18 cellular contexts compared by ENCODE assay signal in genomic region chr14:56374421-56374820, GRCh38.
DNase-seq lines count a peak whose midpoint lies in the region; ATAC-seq and TF ChIP-seq lines count a peak whose summit lies in the region.
"Had no signal": no experiment of that assay in that cellular context is flagged by ENCODE, and none has a peak within 500 bp of the region (broad histone marks: within the 10 kb centered on the region; RNA-seq: fewer than 3 reads in every experiment).

No MANE protein-coding gene starts in this region.

- DNase-seq in IMR-90 (no peak), cardiac fibroblast (ENCODE audit: low read depth in 2 of 2) (peak; percentile 35 to 61), fibroblast of pulmonary artery (ENCODE audit: low read depth) (peak; percentile 73), sciatic nerve (ENCODE audit: low spot score) (peak; percentile 60), DMS153 (lab: John Stamatoyannopoulos, UW) (no peak)
- DNase-seq in central memory CD4-positive, alpha-beta T cell = no peak
- DNase-seq: ACHN; BE2C; C1 segment of cervical spinal cord; CD4-positive, CD25-positive, alpha-beta regulatory T cell; CD8-positive, alpha-beta memory T cell; COR-L47; DMS 273 treated with DMSO at 0.1 percent for 48 hours; HCEC 1CT; HFFc6 had no signal

- H3K27me3 ChIP-seq in IMR-90 (ENCODE audit: control insufficient read depth, insufficient read depth, low read length) = no peaks in the 10 kb centered on the region
- H3K27me3 ChIP-seq: BE2C had no signal

- H2BK15ac ChIP-seq in IMR-90 (ENCODE audit: low read depth, low read length) = no peak overlapping the region

- dilution Hi-C loops in IMR-90 (cut with HindIII; ENCODE audit: low sequenced_read_pairs, unreplicated experiment) = no loop called here

- no peak overlapping the region for H4K5ac ChIP-seq in IMR-90 (ENCODE audit: low read depth, low read length)

- no peak for TF ChIP-seq POLR2A in IMR-90 (IDR thresholded peaks at IDR 0.05; ENCODE audit: low read depth, low read length)

- H3K36me3 ChIP-seq in IMR-90 (ENCODE audit: control insufficient read depth, insufficient read depth, low read length) = no peaks in the 10 kb centered on the region
- H3K36me3 ChIP-seq: BE2C had no signal

- H3K4me3 ChIP-seq in IMR-90 (ENCODE audit: insufficient read depth, low read depth, low read length) = no peak overlapping the region
- H3K4me3 ChIP-seq in cardiac fibroblast (replicated peaks in 1 of 2; ENCODE audit: low read depth in 2 of 2, low read length in 2 of 2) = no peak overlapping the region
- H3K4me3 ChIP-seq in fibroblast of pulmonary artery (replicated peaks; ENCODE audit: low read depth, low read length) = no peak overlapping the region
- H3K4me3 ChIP-seq: GM23338, K562 had no signal

- H3K4me2 ChIP-seq in IMR-90 (ENCODE audit: low read depth, low read length) = no peak overlapping the region
- H3K4me2 ChIP-seq: GM23338 had no signal

- no peak overlapping the region for H3K18ac ChIP-seq in IMR-90 (ENCODE audit: low read depth, low read length)

- H2BK5ac ChIP-seq in IMR-90 (ENCODE audit: low read depth, low read length, poor library complexity, severe bottlenecking) = no peak overlapping the region

- no peak overlapping the region for H2AFZ ChIP-seq in IMR-90 (replicated peaks; ENCODE audit: low read length, poor library complexity)
- H2AFZ ChIP-seq: GM23338 had no signal

- WGBS in IMR-90 (ENCODE audit: extremely low coverage in 2 of 2, insufficient read length in 1 of 2), 2 experiments = 100% methylated on average over 1 of the region's 1 CpG; no CpG with 5 or more reads in 1 of the 2 experiments

- no peaks in the 10 kb centered on the region for H3K79me1 ChIP-seq in IMR-90 (ENCODE audit: low read depth in 1 of 2, low read length in 2 of 2)

- no peak overlapping the region for H4K91ac ChIP-seq in IMR-90 (ENCODE audit: insufficient read depth, low read depth, low read length)

- no peak overlapping the region for H3K27ac ChIP-seq in IMR-90 (ENCODE audit: insufficient read depth, low read length)

- H3K56ac ChIP-seq in IMR-90 (ENCODE audit: extremely low read depth, insufficient read depth, low read length) = no peak overlapping the region

- H3K9me3 ChIP-seq in IMR-90 (ENCODE audit: control insufficient read depth, insufficient read depth, low read length) = peaks cover 5% of the 10 kb centered on the region

- H3K23ac ChIP-seq in IMR-90 (ENCODE audit: low read depth, low read length) = no peak overlapping the region

- no TSS peak for BruUV-seq in IMR-90 (replicated peaks; lab: Mats Ljungman, UMichigan)

- TF ChIP-seq CTCF in IMR-90 (conservative IDR thresholded peaks at IDR 0.05; ENCODE audit: low read depth, low read length) (no peak), cardiac fibroblast (IDR thresholded peaks at IDR 0.05; ENCODE audit: low read depth, low read length) (no peak), fibroblast of pulmonary artery (IDR thresholded peaks at IDR 0.05; ENCODE audit: low read length, missing control alignments) (no peak)

- POLR2A ChIA-PET in IMR-90 (lab: Charles Lee; ENCODE audit: unreplicated experiment) = no interaction called here

- no peaks in the 10 kb centered on the region for H4K20me1 ChIP-seq in IMR-90 (ENCODE audit: insufficient read depth, low read length)

- intact Hi-C loops in IMR-90 (cut with micrococcal nuclease) = no loop called here
- intact Hi-C loops in sciatic nerve (cut with DNase I) = no loop called here

- peaks cover 6% of the 10 kb centered on the region for H3K9me1 ChIP-seq in IMR-90 (ENCODE audit: insufficient read depth, low read length)

- H2BK120ac ChIP-seq in IMR-90 (ENCODE audit: low read depth, low read length) = no peak overlapping the region

- no peak overlapping the region for H3K14ac ChIP-seq in IMR-90 (replicated peaks; ENCODE audit: low read depth, low read length)

- no peak for TF ChIP-seq RAD21 in IMR-90 (IDR thresholded peaks at IDR 0.05; ENCODE audit: low read length)

- peaks cover 4% of the 10 kb centered on the region for H3K4me1 ChIP-seq in IMR-90 (ENCODE audit: control insufficient read depth, insufficient read depth, low read length)
- H3K4me1 ChIP-seq: BE2C had no signal

- no peak overlapping the region for H2AK9ac ChIP-seq in IMR-90 (replicated peaks; ENCODE audit: low read depth, low read length, poor library complexity)

- CTCF ChIA-PET in IMR-90 (lab: Yijun Ruan, JAX) = no interaction called here

- no peak overlapping the region for H2BK20ac ChIP-seq in IMR-90 (ENCODE audit: low read depth, low read length)

- ATAC-seq in IMR-90 (ENCODE audit: low read depth) = no peak
- peak; percentile 32 for ATAC-seq in sciatic nerve
- no peak for ATAC-seq in HG02623 (IDR thresholded peaks at IDR 0.05; ENCODE audit: unreplicated experiment)
- ATAC-seq: GM23338, K562 had no signal

- no peak overlapping the region for H2AK5ac ChIP-seq in IMR-90 (ENCODE audit: low read depth, low read length)

- in situ Hi-C loops in IMR-90 (cut with MboI; ENCODE audit: low sequenced_read_pairs) = no loop called here

- H3K4ac ChIP-seq in IMR-90 (ENCODE audit: low read depth, low read length) = no peak overlapping the region

- no peak overlapping the region for H3K9ac ChIP-seq in IMR-90 (ENCODE audit: low read depth, low read length)

- no peak overlapping the region for H4K8ac ChIP-seq in IMR-90 (ENCODE audit: low read depth in 2 of 2, low read length in 2 of 2)

TF ChIP-seq in IMR-90, 13 proteins besides CTCF, POLR2A, EP300 and RAD21:
- TF ChIP-seq CEBPB (IDR thresholded peaks at IDR 0.05; ENCODE audit: low read depth, low read length) (0 out of 2 replicates have a peak, but pooled peaks have one; percentile 27), ELK1 (IDR thresholded peaks at IDR 0.05; ENCODE audit: borderline replicate concordance, low read depth, low read length) (no peak)

Comparison
In these comparisons a context has a peak if more than half of its experiments do, and no peak if none do; other contexts are left out.
1. DNase-seq: peak in cardiac fibroblast (2 of 2), fibroblast of pulmonary artery (single experiment) and sciatic nerve (single experiment); none in IMR-90 (single experiment), central memory CD4-positive, alpha-beta T cell (single experiment) and DMS153 (single experiment).